Comparison of ENCODE assay signal across 8 cellular contexts in the genomic region with DNA sequence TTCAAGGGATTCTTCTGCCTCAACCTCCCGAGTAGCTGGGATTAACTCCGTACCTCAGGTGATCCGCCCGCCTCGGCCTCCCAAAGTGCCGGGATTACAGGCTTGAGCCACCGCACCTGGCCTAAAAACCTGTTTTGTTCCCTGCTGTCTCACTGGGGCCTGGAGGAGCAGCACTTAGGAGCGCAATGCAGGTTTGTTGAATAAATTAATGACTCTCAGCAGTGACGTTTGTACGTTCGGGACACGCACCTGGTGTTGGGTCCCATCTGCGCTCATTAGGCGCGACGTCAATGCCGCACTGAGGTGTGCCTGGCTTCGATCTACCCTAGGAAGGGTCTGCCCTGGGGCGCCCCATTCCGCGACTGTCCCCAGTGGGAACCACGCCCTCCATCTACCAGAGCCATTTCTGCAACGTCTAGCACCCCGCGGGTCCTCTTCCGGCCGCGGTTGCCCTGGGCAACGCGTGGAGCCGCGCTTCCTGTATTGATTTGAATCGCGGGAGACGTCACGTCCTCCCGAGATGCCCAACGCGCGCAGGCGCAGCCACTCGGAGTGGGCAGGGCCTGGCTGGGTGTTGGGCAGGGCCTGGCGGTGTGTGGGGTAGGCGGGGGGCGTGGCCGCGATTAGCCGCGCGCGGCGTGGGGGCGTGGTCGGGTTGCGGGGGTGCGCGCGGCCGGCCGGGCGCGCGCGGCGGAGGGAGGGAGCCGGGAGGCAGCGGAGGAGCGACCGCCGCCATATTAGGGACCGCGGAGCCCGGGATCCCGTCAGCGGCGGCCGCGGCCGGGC. TPM values are rescaled to one million over a fixed set of nuclear protein-coding genes. Genes with fewer than 3 reads are reported as not detected.
DNase-seq lines count a peak whose midpoint lies in the region; ATAC-seq and TF ChIP-seq lines count a peak whose summit lies in the region.

A gene (plus strand): TSS at position 714 of the 786 bp plus-strand sequence. CDS start 16,679 bp downstream, outside the sequence.

- peaks cover 18 to 24% of the 10 kb centered on the region in 2 donors for H3K36me3 Mint-ChIP-seq in activated naive CD4-positive, alpha-beta T cell treated with anti-CD3 and anti-CD28 coated beads, Interleukin-2, amount 50 U/mL, for 72 hours

- H3K79me2 ChIP-seq in osteoblast (ENCODE audit: insufficient read depth, low read length), result peaks cover 46% of the 10 kb centered on the region

- no peaks in the 10 kb centered on the region for H3K27me3 ChIP-seq in GM06990 (replicated peaks; ENCODE audit: control insufficient read depth, insufficient read depth, low read length)
- H3K27me3 ChIP-seq in osteoblast (ENCODE audit: insufficient read depth, low read length), result no peaks in the 10 kb centered on the region
- no peaks in the 10 kb centered on the region for H3K27me3 ChIP-seq in thoracic aorta (replicated peaks; ENCODE audit: insufficient read depth)

- peak within 1 kb of the TSS; percentile 98 for H3K4me2 ChIP-seq in osteoblast (ENCODE audit: insufficient read depth, low read length)

- H3K9me3 Mint-ChIP-seq in activated naive CD4-positive, alpha-beta T cell treated with anti-CD3 and anti-CD28 coated beads, Interleukin-2, amount 50 U/mL, for 72 hours, result peaks cover 0 to 3% of the 10 kb centered on the region in 2 donors

- peak within 1 kb of the TSS; percentile 94 for H3K27ac ChIP-seq in osteoblast (ENCODE audit: low read depth, low read length)
- peak within 1 kb of the TSS; percentile 59 to 68 for H3K27ac ChIP-seq in thoracic aorta

- peaks cover 28% of the 10 kb centered on the region for H4K20me1 ChIP-seq in osteoblast (ENCODE audit: insufficient read depth, low read length)

- DNase-seq in GM06990 (ENCODE audit: extremely low read depth, insufficient read length) (peak; percentile 100), NCI-H1092 (lab: John Stamatoyannopoulos, UW) (peak; percentile 98), glomerular visceral epithelial cell (ENCODE audit: extremely low spot score) (peak; percentile 100), osteoblast (ENCODE audit: insufficient read length, low spot score, missing footprints) (peak; percentile 100), thoracic aorta (ENCODE audit: low spot score) (peak; percentile 97)
- peak; percentile 100 for DNase-seq in activated naive CD4-positive, alpha-beta T cell treated with anti-CD3 and anti-CD28 coated beads, Interleukin-2, amount 50 U/mL, for 72 hours (ENCODE audit: low spot score in 2 of 2)

- peak within 1 kb of the TSS; percentile 91 to 95 for H3K27ac Mint-ChIP-seq in activated naive CD4-positive, alpha-beta T cell treated with anti-CD3 and anti-CD28 coated beads, Interleukin-2, amount 50 U/mL, for 72 hours

- peak; percentile 82 for ATAC-seq in HG02588 (IDR thresholded peaks at IDR 0.05; ENCODE audit: unreplicated experiment)
- peak; percentile 90 for ATAC-seq in SK-N-SH treated with all-trans-retinoic acid at 6 μM for 48 hours
- peak; percentile 88 to 96 for ATAC-seq in activated naive CD4-positive, alpha-beta T cell treated with anti-CD3 and anti-CD28 coated beads, Interleukin-2, amount 50 U/mL, for 72 hours
- peak; percentile 84 for ATAC-seq in thoracic aorta (ENCODE audit: insufficient number of reproducible peaks, low FRiP score, low read depth)

- H3K4me1 ChIP-seq in osteoblast (ENCODE audit: insufficient read depth, low read length) (peaks cover 24% of the 10 kb centered on the region), thoracic aorta (ENCODE audit: control insufficient read depth in 1 of 2, low read depth in 2 of 2) (peaks cover 3 to 16% of the 10 kb centered on the region in 2 donors)

- H3K4me3 ChIP-seq in GM06990 (replicated peaks; ENCODE audit: low read depth, low read length) (peak within 1 kb of the TSS; percentile 75), osteoblast (ENCODE audit: insufficient read depth, low read length) (peak within 1 kb of the TSS; percentile 99), thoracic aorta (peak within 1 kb of the TSS; percentile 91)

- H3K36me3 ChIP-seq in GM06990 (ENCODE audit: control insufficient read depth, insufficient read depth, low read length) (peaks cover 7% of the 10 kb centered on the region), osteoblast (ENCODE audit: insufficient read depth, low read length) (peaks cover 10% of the 10 kb centered on the region), thoracic aorta (peaks cover 11% of the 10 kb centered on the region)

- H3K9me3 ChIP-seq in osteoblast (ENCODE audit: low read depth, low read length) (no peaks in the 10 kb centered on the region), thoracic aorta (no peaks in the 10 kb centered on the region)

- TF ChIP-seq CTCF in GM06990 (IDR thresholded peaks at IDR 0.05; ENCODE audit: insufficient read depth, low read length, poor library complexity, severe bottlenecking) (peak; percentile 7), osteoblast (IDR thresholded peaks at IDR 0.05; ENCODE audit: extremely low read depth, low read depth, low read length) (no peak), thoracic aorta (IDR thresholded peaks at IDR 0.05) (no peak)

- H2AFZ ChIP-seq in osteoblast (ENCODE audit: low read length), result peak within 1 kb of the TSS; percentile 100

TF ChIP-seq in SK-N-SH treated with all-trans-retinoic acid at 6 μM for 48 hours, 23 proteins besides CTCF, POLR2A, EP300 and RAD21 (continues in another document):
- TF ChIP-seq CSDC2 (CRISPR knock-in tag; IDR thresholded peaks at IDR 0.05) (no peak), PPARA (CRISPR knock-in tag; IDR thresholded peaks at IDR 0.05; ENCODE audit: borderline replicate concordance) (no peak), ZFP30 (CRISPR knock-in tag; IDR thresholded peaks at IDR 0.05) (no peak), OSR1 (CRISPR knock-in tag; IDR thresholded peaks at IDR 0.05) (no peak), ESRRG (CRISPR knock-in tag; IDR thresholded peaks at IDR 0.05) (no peak), ARNTL (CRISPR knock-in tag; IDR thresholded peaks at IDR 0.05; ENCODE audit: borderline replicate concordance, low read depth) (no peak), BACH2 (CRISPR knock-in tag; IDR thresholded peaks at IDR 0.05; ENCODE audit: borderline replicate concordance) (no peak), GLIS3 (CRISPR knock-in tag; IDR thresholded peaks at IDR 0.05) (no peak), RARB (CRISPR knock-in tag; IDR thresholded peaks at IDR 0.05) (no peak), SNAI2 (CRISPR knock-in tag; IDR thresholded peaks at IDR 0.05) (no peak), ZNF8 (CRISPR knock-in tag; IDR thresholded peaks at IDR 0.05) (no peak), ZNF565 (CRISPR knock-in tag; conservative IDR thresholded peaks at IDR 0.05; ENCODE audit: low read depth) (no peak)
- TF ChIP-seq, protein P1, sequence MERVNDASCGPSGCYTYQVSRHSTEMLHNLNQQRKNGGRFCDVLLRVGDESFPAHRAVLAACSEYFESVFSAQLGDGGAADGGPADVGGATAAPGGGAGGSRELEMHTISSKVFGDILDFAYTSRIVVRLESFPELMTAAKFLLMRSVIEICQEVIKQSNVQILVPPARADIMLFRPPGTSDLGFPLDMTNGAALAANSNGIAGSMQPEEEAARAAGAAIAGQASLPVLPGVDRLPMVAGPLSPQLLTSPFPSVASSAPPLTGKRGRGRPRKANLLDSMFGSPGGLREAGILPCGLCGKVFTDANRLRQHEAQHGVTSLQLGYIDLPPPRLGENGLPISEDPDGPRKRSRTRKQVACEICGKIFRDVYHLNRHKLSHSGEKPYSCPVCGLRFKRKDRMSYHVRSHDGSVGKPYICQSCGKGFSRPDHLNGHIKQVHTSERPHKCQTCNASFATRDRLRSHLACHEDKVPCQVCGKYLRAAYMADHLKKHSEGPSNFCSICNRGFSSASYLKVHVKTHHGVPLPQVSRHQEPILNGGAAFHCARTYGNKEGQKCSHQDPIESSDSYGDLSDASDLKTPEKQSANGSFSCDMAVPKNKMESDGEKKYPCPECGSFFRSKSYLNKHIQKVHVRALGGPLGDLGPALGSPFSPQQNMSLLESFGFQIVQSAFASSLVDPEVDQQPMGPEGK (CRISPR knock-in tag; IDR thresholded peaks at IDR 0.05; ENCODE audit: borderline replicate concordance), result no peak
- TF ChIP-seq, protein P2, sequence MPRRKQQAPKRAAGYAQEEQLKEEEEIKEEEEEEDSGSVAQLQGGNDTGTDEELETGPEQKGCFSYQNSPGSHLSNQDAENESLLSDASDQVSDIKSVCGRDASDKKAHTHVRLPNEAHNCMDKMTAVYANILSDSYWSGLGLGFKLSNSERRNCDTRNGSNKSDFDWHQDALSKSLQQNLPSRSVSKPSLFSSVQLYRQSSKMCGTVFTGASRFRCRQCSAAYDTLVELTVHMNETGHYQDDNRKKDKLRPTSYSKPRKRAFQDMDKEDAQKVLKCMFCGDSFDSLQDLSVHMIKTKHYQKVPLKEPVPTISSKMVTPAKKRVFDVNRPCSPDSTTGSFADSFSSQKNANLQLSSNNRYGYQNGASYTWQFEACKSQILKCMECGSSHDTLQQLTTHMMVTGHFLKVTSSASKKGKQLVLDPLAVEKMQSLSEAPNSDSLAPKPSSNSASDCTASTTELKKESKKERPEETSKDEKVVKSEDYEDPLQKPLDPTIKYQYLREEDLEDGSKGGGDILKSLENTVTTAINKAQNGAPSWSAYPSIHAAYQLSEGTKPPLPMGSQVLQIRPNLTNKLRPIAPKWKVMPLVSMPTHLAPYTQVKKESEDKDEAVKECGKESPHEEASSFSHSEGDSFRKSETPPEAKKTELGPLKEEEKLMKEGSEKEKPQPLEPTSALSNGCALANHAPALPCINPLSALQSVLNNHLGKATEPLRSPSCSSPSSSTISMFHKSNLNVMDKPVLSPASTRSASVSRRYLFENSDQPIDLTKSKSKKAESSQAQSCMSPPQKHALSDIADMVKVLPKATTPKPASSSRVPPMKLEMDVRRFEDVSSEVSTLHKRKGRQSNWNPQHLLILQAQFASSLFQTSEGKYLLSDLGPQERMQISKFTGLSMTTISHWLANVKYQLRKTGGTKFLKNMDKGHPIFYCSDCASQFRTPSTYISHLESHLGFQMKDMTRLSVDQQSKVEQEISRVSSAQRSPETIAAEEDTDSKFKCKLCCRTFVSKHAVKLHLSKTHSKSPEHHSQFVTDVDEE (CRISPR knock-in tag; IDR thresholded peaks at IDR 0.05), result no peak
- TF ChIP-seq, protein P3, sequence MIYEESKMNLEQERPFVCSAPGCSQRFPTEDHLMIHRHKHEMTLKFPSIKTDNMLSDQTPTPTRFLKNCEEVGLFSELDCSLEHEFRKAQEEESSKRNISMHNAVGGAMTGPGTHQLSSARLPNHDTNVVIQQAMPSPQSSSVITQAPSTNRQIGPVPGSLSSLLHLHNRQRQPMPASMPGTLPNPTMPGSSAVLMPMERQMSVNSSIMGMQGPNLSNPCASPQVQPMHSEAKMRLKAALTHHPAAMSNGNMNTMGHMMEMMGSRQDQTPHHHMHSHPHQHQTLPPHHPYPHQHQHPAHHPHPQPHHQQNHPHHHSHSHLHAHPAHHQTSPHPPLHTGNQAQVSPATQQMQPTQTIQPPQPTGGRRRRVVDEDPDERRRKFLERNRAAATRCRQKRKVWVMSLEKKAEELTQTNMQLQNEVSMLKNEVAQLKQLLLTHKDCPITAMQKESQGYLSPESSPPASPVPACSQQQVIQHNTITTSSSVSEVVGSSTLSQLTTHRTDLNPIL (CRISPR knock-in tag; IDR thresholded peaks at IDR 0.05; ENCODE audit: low read depth), result no peak

RNA-seq across cellular contexts. Expression of the gene that starts here (rescaled TPM):
- 10 to 100 TPM; 52.4 to 73.5 TPM for total RNA-seq in activated naive CD4-positive, alpha-beta T cell treated with anti-CD3 and anti-CD28 coated beads, Interleukin-2, amount 50 U/mL, for 72 hours
- total RNA-seq in osteoblast (36.6 and 39.5 TPM in 2 replicates), thoracic aorta (10 to 100 TPM; 29.6 to 33.8 TPM)

Comparison
In these comparisons a context has a peak if more than half of its experiments do, and no peak if none do; other contexts are left out.
1. Peak in every context shown above with its lines: DNase-seq, ATAC-seq, H3K4me3 ChIP-seq and H3K27ac ChIP-seq.